In genomic region chr6:84227434-84228197, GRCh38 we compare ENCODE assay signal across 8 cellular contexts. TPM values are rescaled to one million over a fixed set of nuclear protein-coding genes. Genes with fewer than 3 reads are reported as not detected.
DNase-seq lines count a peak whose midpoint lies in the region; ATAC-seq and TF ChIP-seq lines count a peak whose summit lies in the region.

Gene CEP162 (minus strand): TSS chr6:84227643. CDS start chr6:84226393, 1,250 bp downstream.

- H3K27ac Mint-ChIP-seq in Calu3 (ENCODE audit: unreplicated experiment), result peak within 1 kb of the TSS; percentile 32

- H3K9me3 ChIP-seq in mononuclear cell (ENCODE audit: low read depth, low read length), result no peaks in the 10 kb centered on the region

- no TSS peak for BruUV-seq in Calu3 (replicated peaks; lab: Mats Ljungman, UMichigan)

- CTCF ChIA-PET in Calu3 (lab: Charles Lee), result interaction anchor here (0.8 to 1.0 kb wide), 3 partner anchors 240 to 613 kb away, joined by 3 to 4 read pairs (median 3); partner anchors contain the start of gene CYB5R4

- H3K27me3 ChIP-seq in mononuclear cell (ENCODE audit: insufficient read depth, low read length), result peaks cover 19% of the 10 kb centered on the region

- DNase-seq in Calu3 (peak; percentile 87), HUDEP-2 (lab: John Stamatoyannopoulos, UW; ENCODE audit: unreplicated experiment in 76 of 76) (peak in 75 of 76 experiments; percentile 46 to 98 (median 86)), NOMO-1 treated with dmso at 0.1 percent for 144 hours (lab: John Stamatoyannopoulos, UW; ENCODE audit: unreplicated experiment) (peak; percentile 68), epithelial cell of esophagus (ENCODE audit: low read depth) (peak; percentile 87)
- DNase-seq in activated CD8-positive, alpha-beta memory T cell treated with anti-CD3 and anti-CD28 coated beads, Interleukin-2, amount 50 U/mL, for 4 hours, result peak; percentile 88
- DNase-seq in stimulated activated CD8-positive, alpha-beta memory T cell treated with anti-CD3 and anti-CD28 coated beads, Interleukin-4, amount 100 ng/mL, for 1 hour (ENCODE audit: low read depth in 2 of 2, low spot score in 1 of 2), result peak; percentile 73 to 78

- no peaks in the 10 kb centered on the region for H3K9me3 Mint-ChIP-seq in Calu3 (ENCODE audit: low read depth, unreplicated experiment)

- H3K4me1 Mint-ChIP-seq in Calu3 (ENCODE audit: low read depth, unreplicated experiment), result peaks cover 9% of the 10 kb centered on the region

- peak within 1 kb of the TSS; percentile 95 for H3K4me3 ChIP-seq in epithelial cell of esophagus (ENCODE audit: low read length)
- peak within 1 kb of the TSS; percentile 81 for H3K4me3 ChIP-seq in mononuclear cell (ENCODE audit: low read length)

- TF ChIP-seq CTCF in Calu3 (IDR thresholded peaks at IDR 0.05; ENCODE audit: unreplicated experiment), result peak; percentile 82
- TF ChIP-seq CTCF in epithelial cell of esophagus (IDR thresholded peaks at IDR 0.05; ENCODE audit: insufficient read depth, low read depth, low read length, missing control alignments), result peak; percentile 76

- peak within 1 kb of the TSS; percentile 84 for H3K4me3 Mint-ChIP-seq in Calu3 (ENCODE audit: low read depth, unreplicated experiment)

- ATAC-seq in GM21381 (IDR thresholded peaks at IDR 0.05; ENCODE audit: unreplicated experiment), result peak; percentile 98

- H3K36me3 Mint-ChIP-seq in Calu3 (ENCODE audit: insufficient read depth, unreplicated experiment), result peaks cover 13% of the 10 kb centered on the region

- peaks cover 12% of the 10 kb centered on the region for H3K4me1 ChIP-seq in mononuclear cell (ENCODE audit: insufficient read depth, low read length)

- peaks cover 19% of the 10 kb centered on the region for H3K27me3 Mint-ChIP-seq in Calu3 (ENCODE audit: unreplicated experiment)

- intact Hi-C loops in Calu3 (cut with micrococcal nuclease; ENCODE audit: unreplicated experiment), result no loop called here

RNA-seq across cellular contexts. Expression of gene CEP162, which starts in this region (rescaled TPM):
- total RNA-seq in Calu3 (2022) (6.3 and 8.2 TPM in 2 replicates), mononuclear cell (6.3 TPM)

Comparison
In these comparisons a context has a peak if more than half of its experiments do, and no peak if none do; other contexts are left out.
1. Peak in every context shown above with its lines: DNase-seq, ATAC-seq and H3K4me3 ChIP-seq.